11 cellular contexts compared by ENCODE assay signal in genomic region chr3:195219351-195220045, GRCh38.
"Had no signal": no experiment of that assay in that cellular context is flagged by ENCODE, and none has a peak within 500 bp of the region (broad histone marks: within the 10 kb centered on the region; RNA-seq: fewer than 3 reads in every experiment).

No MANE protein-coding gene starts in this region.

- H3K9ac ChIP-seq: parathyroid adenoma had no signal

- H3K4me3 Mint-ChIP-seq: activated naive CD4-positive, alpha-beta T cell treated with anti-CD3 and anti-CD28 coated beads for 36 hours; neural crest cell had no signal

- H3K27me3 ChIP-seq: cardiac muscle cell, tibial artery had no signal

- H3K36me3 ChIP-seq: cardiac muscle cell, tibial artery had no signal

- H3K9me3 Mint-ChIP-seq: neural crest cell had no signal

- H3K27ac Mint-ChIP-seq: activated naive CD4-positive, alpha-beta T cell treated with anti-CD3 and anti-CD28 coated beads for 36 hours had no signal

- H3K9me3 ChIP-seq: tibial artery had no signal

- H3K4me3 ChIP-seq: cardiac muscle cell, skin epidermis, tibial artery had no signal

- H3K27ac ChIP-seq: cardiac muscle cell, parathyroid adenoma, tibial artery had no signal

- FAIRE-seq: colon had no signal

- DNase-seq: activated CD4-positive, alpha-beta T cell treated with anti-CD3 and anti-CD28 coated beads, Interleukin-2, amount 50 U/mL, for 1 hour; activated naive CD4-positive, alpha-beta T cell treated with anti-CD3 and anti-CD28 coated beads for 36 hours; effector memory CD4-positive, alpha-beta T cell; hippocampal formation; retina had no signal
